ENCODE assay signal across 9 cellular contexts in genomic region chr1:51736702-51737101, GRCh38.
A peak's percentile ranks its signal among the peaks of the same experiment; 100 is the strongest.
DNase-seq lines count a peak whose midpoint lies in the region; ATAC-seq, FAIRE-seq and TF ChIP-seq lines count a peak whose summit lies in the region.
"Had no signal": no experiment of that assay in that cellular context is flagged by ENCODE, and none has a peak within 500 bp of the region (broad histone marks: within the 10 kb centered on the region; RNA-seq: fewer than 3 reads in every experiment).

No MANE protein-coding gene starts in this region.

- no peaks in the 10 kb centered on the region for H3K27me3 ChIP-seq in GM06990 (replicated peaks; ENCODE audit: control insufficient read depth, insufficient read depth, low read length)
- H3K27me3 ChIP-seq in endothelial cell of umbilical vein (ENCODE audit: control insufficient read depth in 2 of 2, insufficient read depth in 2 of 2, low read length in 2 of 2): no peaks in the 10 kb centered on the region

- TF ChIP-seq POLR2A in endothelial cell of umbilical vein (IDR thresholded peaks at IDR 0.05; ENCODE audit: low read depth, low read length): no peak

- peaks cover 44% of the 10 kb centered on the region for H3K4me1 ChIP-seq in endothelial cell of umbilical vein (ENCODE audit: control insufficient read depth, extremely low read depth, insufficient read depth, low read length)

- no peak overlapping the region for H2AFZ ChIP-seq in endothelial cell of umbilical vein (ENCODE audit: low read depth, low read length)

- no TSS peak for BruUV-seq in endothelial cell of umbilical vein (replicated peaks; lab: Mats Ljungman, UMichigan)

- no peaks in the 10 kb centered on the region for H3K9me3 ChIP-seq in endothelial cell of umbilical vein (replicated peaks; ENCODE audit: control insufficient read depth, insufficient read depth, low read length)

- intact Hi-C loops in endothelial cell of umbilical vein (cut with micrococcal nuclease): no loop called here

- peak overlapping the region; percentile 52 for H3K9ac ChIP-seq in endothelial cell of umbilical vein (replicated peaks; ENCODE audit: extremely low read depth, insufficient read depth, low read length)

- no peak overlapping the region for H3K4me3 Mint-ChIP-seq in glutamatergic neuron (ENCODE audit: unreplicated experiment)
- H3K4me3 Mint-ChIP-seq: endodermal cell had no signal

- H3K36me3 ChIP-seq in GM06990 (ENCODE audit: control insufficient read depth, insufficient read depth, low read length) (peaks cover 1% of the 10 kb centered on the region), endothelial cell of umbilical vein (ENCODE audit: control insufficient read depth in 2 of 2, extremely low read depth in 1 of 2, insufficient read depth in 2 of 2, low read length in 2 of 2) (no peaks in the 10 kb centered on the region)

- peak overlapping the region; percentile 46 for H3K27ac ChIP-seq in endothelial cell of umbilical vein (ENCODE audit: insufficient read depth, low read depth, low read length)

- dilution Hi-C loops in endothelial cell of umbilical vein (cut with MboI; ENCODE audit: extremely low pct_ligation_motif_present, low sequenced_read_pairs): no loop called here

- H3K4me3 ChIP-seq in GM06990 (replicated peaks; ENCODE audit: low read depth, low read length) (no peak overlapping the region), endothelial cell of umbilical vein (replicated peaks in 1 of 3; ENCODE audit: insufficient read depth in 1 of 3, low read depth in 1 of 3, low read length in 3 of 3) (peak overlapping the region in 1 of 3 experiments; percentile 57)

- peak overlapping the region; percentile 97 for H3K4me2 ChIP-seq in endothelial cell of umbilical vein (ENCODE audit: insufficient read depth, low read length)

- no peak overlapping the region for H3K27ac Mint-ChIP-seq in glutamatergic neuron (ENCODE audit: unreplicated experiment)
- H3K27ac Mint-ChIP-seq: endodermal cell had no signal

- H4K20me1 ChIP-seq in endothelial cell of umbilical vein (replicated peaks; ENCODE audit: control insufficient read depth, extremely low read depth, insufficient read depth, low read length): no peaks in the 10 kb centered on the region

- TF ChIP-seq CTCF in GM06990 (IDR thresholded peaks at IDR 0.05; ENCODE audit: insufficient read depth, low read length, poor library complexity, severe bottlenecking) (no peak), endothelial cell of umbilical vein (IDR thresholded peaks at IDR 0.05; ENCODE audit: extremely low read depth in 1 of 2, insufficient read depth in 1 of 2, low read depth in 1 of 2, low read length in 2 of 2) (no peak), glutamatergic neuron (IDR thresholded peaks at IDR 0.05; ENCODE audit: partially characterized antibody, unreplicated experiment) (no peak)

- H3K27me3 Mint-ChIP-seq in glutamatergic neuron (ENCODE audit: unreplicated experiment): peaks cover 2% of the 10 kb centered on the region

- CTCF ChIA-PET in endothelial cell of umbilical vein (lab: Charles Lee): interaction anchor here (0.6 to 1.7 kb wide), 5 partner anchors 10 to 1334 kb away, joined by 3 to 5 read pairs (median 4); no protein-coding TSS in a partner anchor

- peaks cover 10% of the 10 kb centered on the region for H3K4me1 Mint-ChIP-seq in glutamatergic neuron (ENCODE audit: low read depth, unreplicated experiment)

- POLR2A ChIA-PET in endothelial cell of umbilical vein (lab: Charles Lee): no interaction called here

- FAIRE-seq in endothelial cell of umbilical vein (lab: Jason Lieb, UNC): peak; percentile 91

- no peaks in the 10 kb centered on the region for H3K9me1 ChIP-seq in endothelial cell of umbilical vein (replicated peaks; ENCODE audit: control insufficient read depth, extremely low read depth, insufficient read depth, low read length)

- DNase-seq in GM06990 (ENCODE audit: extremely low read depth, insufficient read length) (peak; percentile 36), NCI-H2227 (lab: John Stamatoyannopoulos, UW; ENCODE audit: unreplicated experiment) (peak; percentile 19), endothelial cell of umbilical vein (ENCODE audit: low read depth, low spot score) (peak; percentile 93), pons (ENCODE audit: low spot score) (peak; percentile 22), glutamatergic neuron (no peak), SIG-M5 (lab: John Stamatoyannopoulos, UW) (no peak)
- DNase-seq: endodermal cell had no signal

- ATAC-seq in HG02870 (IDR thresholded peaks at IDR 0.05; ENCODE audit: unreplicated experiment) (no peak), GM18520 (IDR thresholded peaks at IDR 0.05; ENCODE audit: unreplicated experiment) (no peak)

- peaks cover 44% of the 10 kb centered on the region for H3K79me2 ChIP-seq in endothelial cell of umbilical vein (ENCODE audit: control insufficient read depth, insufficient read depth, low read length)

- H3K36me3 Mint-ChIP-seq in glutamatergic neuron (ENCODE audit: unreplicated experiment): no peaks in the 10 kb centered on the region

- H3K9me3 Mint-ChIP-seq in glutamatergic neuron (ENCODE audit: unreplicated experiment): no peaks in the 10 kb centered on the region
- H3K9me3 Mint-ChIP-seq: endodermal cell had no signal

TF ChIP-seq in endothelial cell of umbilical vein, 7 proteins besides CTCF, POLR2A, EP300 and RAD21:
- TF ChIP-seq GATA2 (IDR thresholded peaks at IDR 0.05; ENCODE audit: insufficient read depth, insufficient read length, low read depth, low read length) (no peak), MYC (IDR thresholded peaks at IDR 0.05; ENCODE audit: low read depth, low read length) (no peak), JUN (IDR thresholded peaks at IDR 0.05; ENCODE audit: borderline replicate concordance, insufficient read depth, insufficient read length, low read depth) (peak; percentile 64), MAX (IDR thresholded peaks at IDR 0.05; ENCODE audit: insufficient read depth, insufficient read length) (no peak), FOS (IDR thresholded peaks at IDR 0.05; ENCODE audit: borderline replicate concordance, insufficient read depth, low read length) (peak; percentile 66)
TF ChIP-seq in endothelial cell of umbilical vein: peak in this region for 2.

Comparison
In these comparisons a context has a peak if more than half of its experiments do, and no peak if none do; other contexts are left out.
1. DNase-seq: peak in GM06990 (single experiment), NCI-H2227 (single experiment), endothelial cell of umbilical vein (single experiment) and pons (single experiment); none in glutamatergic neuron (single experiment) and SIG-M5 (single experiment).